ENCODE assay signal across 25 cellular contexts in genomic region chr5:10476878-10477277, GRCh38. TPM values are rescaled to one million over a fixed set of nuclear protein-coding genes. Genes with fewer than 3 reads are reported as not detected.
"Had no signal": no experiment of that assay in that cellular context is flagged by ENCODE, and none has a peak within 500 bp of the region (broad histone marks: within the 10 kb centered on the region; RNA-seq: fewer than 3 reads in every experiment).

No MANE protein-coding gene starts in this region.

- H3K4me3 ChIP-seq: colonic mucosa, esophagus squamous epithelium, gastrocnemius medialis, heart right ventricle, left lung, lower lobe of right lung had no signal

- FAIRE-seq: endometrium, islet of Langerhans, keratinocyte had no signal

- H3K27ac ChIP-seq: colonic mucosa, epithelial cell of prostate, esophagus squamous epithelium, gastrocnemius medialis, heart right ventricle, left lung, lower lobe of right lung had no signal

- H3K27me3 ChIP-seq: colonic mucosa, esophagus squamous epithelium, gastrocnemius medialis, heart right ventricle, left lung had no signal

- ATAC-seq: effector memory CD8-positive, alpha-beta T cell; esophagus mucosa; gastrocnemius medialis; heart right ventricle; left cardiac atrium; left lung; left ventricle myocardium superior; lower lobe of right lung; naive thymus-derived CD4-positive, alpha-beta T cell had no signal

- H3K4me1 ChIP-seq: gastrocnemius medialis, left lung, lower lobe of right lung had no signal

- H3K36me3 ChIP-seq: colonic mucosa, esophagus squamous epithelium, gastrocnemius medialis, heart right ventricle, left lung, lower lobe of right lung had no signal

- DNase-seq: colonic mucosa; cortex of kidney; effector CD8-positive, alpha-beta T cell; effector memory CD8-positive, alpha-beta T cell; endodermal cell; erythroblast; esophagus squamous epithelium; foreskin fibroblast; foreskin melanocyte; gastrocnemius medialis; glutamatergic neuron; head of caudate nucleus; heart right ventricle; left cardiac atrium; left lung; left ventricle myocardium superior; lower lobe of right lung; mesendoderm; midbrain; naive thymus-derived CD4-positive, alpha-beta T cell had no signal

- H3K9me3 ChIP-seq: colonic mucosa, gastrocnemius medialis, lower lobe of right lung had no signal

RNA-seq across cellular contexts. Expression of gene ROPN1L, which starts 35.2 kb away (rescaled TPM):
- total RNA-seq: colonic mucosa, esophagus mucosa had no signal
- polyA plus RNA-seq: keratinocyte had no signal
